Comparison of ENCODE assay signal across 8 cellular contexts in the genomic region with DNA sequence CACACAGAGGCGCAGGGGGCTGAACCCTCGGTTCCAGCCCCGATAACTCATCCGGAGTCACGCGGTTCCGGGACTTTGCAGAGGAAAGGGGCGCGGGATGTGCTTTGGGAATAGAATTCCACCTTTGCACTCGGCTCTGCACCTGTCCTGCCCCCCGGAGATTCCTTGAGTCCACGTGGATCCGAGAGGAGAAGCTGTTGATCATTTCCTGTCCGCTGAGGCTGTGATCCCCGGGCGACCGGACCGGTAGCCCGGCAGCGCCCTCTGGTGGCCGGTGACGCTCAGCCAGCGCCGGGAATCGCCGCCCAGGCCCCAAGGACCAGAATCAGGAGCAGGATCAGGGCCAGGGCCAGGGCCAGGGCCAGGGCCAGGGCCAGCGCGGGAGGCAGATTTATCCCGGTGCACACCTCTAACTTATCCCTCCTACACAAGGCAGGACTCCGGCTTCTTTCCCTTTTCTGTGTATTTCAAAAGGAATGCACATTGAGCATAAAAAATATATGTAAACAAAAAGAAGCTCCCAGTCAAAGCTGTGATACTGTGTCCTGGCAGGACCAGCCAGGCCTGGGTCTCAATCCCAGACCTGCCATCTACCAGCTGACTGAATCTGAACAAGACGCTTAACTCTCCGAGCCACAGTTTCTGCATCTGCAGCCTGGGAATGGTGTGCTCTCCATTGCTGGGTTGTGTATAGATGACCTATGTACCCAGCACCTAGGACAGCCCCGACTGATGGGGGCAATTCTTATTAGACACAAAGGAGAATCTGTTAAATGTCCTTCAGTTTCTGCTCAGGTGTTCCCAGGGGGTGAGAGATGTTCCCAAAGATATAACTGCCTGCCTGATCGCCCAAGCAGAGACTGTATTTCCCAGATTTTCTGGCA. TPM values are rescaled to one million over a fixed set of nuclear protein-coding genes. Genes with fewer than 3 reads are reported as not detected.
DNase-seq lines count a peak whose midpoint lies in the region; ATAC-seq lines count a peak whose summit lies in the region.

No MANE protein-coding gene starts in this region.

- H3K27me3 ChIP-seq in ectodermal cell (ENCODE audit: control insufficient read depth, insufficient read depth, low read length, poor library complexity, severe bottlenecking) = peaks cover 6% of the 10 kb centered on the region

- 21% methylated on average over 34 of the region's 34 CpGs for WGBS in ectodermal cell, 2 experiments

- peaks cover 3% of the 10 kb centered on the region for H3K36me3 Mint-ChIP-seq in activated CD4-positive, alpha-beta memory T cell treated with anti-CD3 and anti-CD28 coated beads, Interleukin-2, amount 10 ng/mL, durations not matched to agents 7 days and 5 days (ENCODE audit: low read depth)

- H3K9me3 Mint-ChIP-seq in activated CD4-positive, alpha-beta memory T cell treated with anti-CD3 and anti-CD28 coated beads, Interleukin-2, amount 10 ng/mL, durations not matched to agents 7 days and 5 days = no peaks in the 10 kb centered on the region

- DNase-seq in DMS53 treated with DMSO at 0.1 percent for 48 hours (lab: John Stamatoyannopoulos, UW; ENCODE audit: unreplicated experiment) (peak; percentile 59), NCI-H510A treated with DMSO at 0.1 percent for 48 hours (lab: John Stamatoyannopoulos, UW) (peak; percentile 95), lung microvascular endothelial cell (ENCODE audit: low read depth in 2 of 2) (peak; percentile 72 to 73)
- DNase-seq in activated CD4-positive, alpha-beta memory T cell treated with anti-CD3 and anti-CD28 coated beads, Interleukin-2, amount 10 ng/mL, durations not matched to agents 7 days and 5 days = peak; percentile 78
- DNase-seq in stimulated activated CD4-positive, alpha-beta T cell treated with anti-CD3 and anti-CD28 coated beads, Interleukin-4, amount 100 ng/mL, for 48 hours (ENCODE audit: low read depth in 2 of 2) = peak; percentile 71 to 81

- H3K4me1 Mint-ChIP-seq in activated CD4-positive, alpha-beta memory T cell treated with anti-CD3 and anti-CD28 coated beads, Interleukin-2, amount 10 ng/mL, durations not matched to agents 7 days and 5 days = peaks cover 39% of the 10 kb centered on the region

- ATAC-seq in HG02642 (IDR thresholded peaks at IDR 0.05; ENCODE audit: poor library complexity, unreplicated experiment) (peak; percentile 40), GM19467 (IDR thresholded peaks at IDR 0.05; ENCODE audit: unreplicated experiment) (no peak)

- peak overlapping the region; percentile 28 for H3K4me3 ChIP-seq in ectodermal cell (ENCODE audit: insufficient read depth, low read depth, low read length)

- H3K27me3 Mint-ChIP-seq in activated CD4-positive, alpha-beta memory T cell treated with anti-CD3 and anti-CD28 coated beads, Interleukin-2, amount 10 ng/mL, durations not matched to agents 7 days and 5 days = peaks cover 39% of the 10 kb centered on the region

- H3K36me3 ChIP-seq in ectodermal cell (ENCODE audit: control insufficient read depth, insufficient read depth, low read length) = no peaks in the 10 kb centered on the region

- peaks cover 13% of the 10 kb centered on the region for H3K4me1 ChIP-seq in ectodermal cell (ENCODE audit: control insufficient read depth, insufficient read depth, low read length)

- POLR2A ChIA-PET in activated CD4-positive, alpha-beta memory T cell treated with anti-CD3 and anti-CD28 coated beads, Interleukin-2, amount 10 ng/mL, durations not matched to agents 7 days and 5 days (lab: Charles Lee) = interaction anchor here (0.6 to 6.0 kb wide), 8 partner anchors 34 to 163 kb away, joined by 3 to 69 read pairs (median 6); a partner anchor contains a TSS

- no peak overlapping the region for H3K27ac ChIP-seq in ectodermal cell (ENCODE audit: insufficient read depth, low read depth, low read length, poor library complexity, severe bottlenecking)

- H3K4me3 Mint-ChIP-seq in activated CD4-positive, alpha-beta memory T cell treated with anti-CD3 and anti-CD28 coated beads, Interleukin-2, amount 10 ng/mL, durations not matched to agents 7 days and 5 days = peak overlapping the region; percentile 42

- no peaks in the 10 kb centered on the region for H3K9me3 ChIP-seq in ectodermal cell (ENCODE audit: control insufficient read depth, low read length)

- no peak overlapping the region for H3K27ac Mint-ChIP-seq in activated CD4-positive, alpha-beta memory T cell treated with anti-CD3 and anti-CD28 coated beads, Interleukin-2, amount 10 ng/mL, durations not matched to agents 7 days and 5 days

- CTCF ChIA-PET in activated CD4-positive, alpha-beta memory T cell treated with anti-CD3 and anti-CD28 coated beads, Interleukin-2, amount 10 ng/mL, durations not matched to agents 7 days and 5 days (lab: Charles Lee) = interaction anchor here (0.7 to 10.0 kb wide), 25 partner anchors 12 to 164 kb away, joined by 3 to 230 read pairs (median 4); a partner anchor contains a TSS

RNA-seq across cellular contexts. Expression of a gene that starts 8.5 kb away (rescaled TPM):
- total RNA-seq in activated CD4-positive, alpha-beta memory T cell treated with anti-CD3 and anti-CD28 coated beads, Interleukin-2, amount 10 ng/mL, durations not matched to agents 7 days and 5 days = under 1 TPM in 1 of 2 experiments, not detected in 1; 0.35 TPM
- polyA plus RNA-seq in ectodermal cell (2013, experiment 1 of 4) = not detected
- not detected for polyA plus RNA-seq in ectodermal cell (2013, experiment 2 of 4)
- not detected for polyA plus RNA-seq in ectodermal cell (2013, experiment 3 of 4)
- polyA plus RNA-seq in ectodermal cell (2013, experiment 4 of 4) = not detected
- total RNA-seq in lung microvascular endothelial cell = not detected in 2 replicates

RNA-seq across cellular contexts. Expression of a gene that starts 49.9 kb away (rescaled TPM):
- under 1 TPM; 0.35 to 0.98 TPM for total RNA-seq in activated CD4-positive, alpha-beta memory T cell treated with anti-CD3 and anti-CD28 coated beads, Interleukin-2, amount 10 ng/mL, durations not matched to agents 7 days and 5 days
- polyA plus RNA-seq in ectodermal cell (2013, experiment 1 of 4) = 0.50 TPM
- 0.76 TPM for polyA plus RNA-seq in ectodermal cell (2013, experiment 2 of 4)
- 0.69 TPM for polyA plus RNA-seq in ectodermal cell (2013, experiment 3 of 4)
- 1.2 TPM for polyA plus RNA-seq in ectodermal cell (2013, experiment 4 of 4)
- total RNA-seq in lung microvascular endothelial cell = 2.0 and 3.4 TPM in 2 replicates
